In the genomic region with DNA sequence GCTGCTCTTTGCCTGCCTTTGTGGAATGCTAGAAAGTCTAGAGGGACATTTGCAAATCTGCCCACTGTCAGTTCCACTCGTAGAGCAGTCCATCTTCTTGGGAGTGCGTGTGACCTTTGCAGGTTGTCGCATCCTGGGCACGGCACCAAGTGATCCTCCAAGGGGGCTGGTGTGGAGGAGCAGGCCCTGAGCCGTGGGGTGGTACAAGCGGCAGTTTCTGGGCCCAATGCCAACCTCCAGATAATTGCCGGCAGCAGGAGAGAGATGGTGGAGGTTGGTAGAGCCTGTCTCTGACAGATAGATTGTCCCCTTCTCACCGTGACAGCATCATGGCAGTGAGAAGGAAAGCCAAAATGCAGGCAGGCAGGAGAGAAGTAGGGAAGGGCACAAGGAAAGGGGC, we compare ENCODE assay signal across 21 cellular contexts.
A peak's percentile ranks its signal among the peaks of the same experiment; 100 is the strongest.
DNase-seq lines count a peak whose midpoint lies in the region; ATAC-seq and TF ChIP-seq lines count a peak whose summit lies in the region.
"Had no signal": no experiment of that assay in that cellular context is flagged by ENCODE, and none has a peak within 500 bp of the region (broad histone marks: within the 10 kb centered on the region; RNA-seq: fewer than 3 reads in every experiment).

No MANE protein-coding gene starts in this region.

- no peaks in the 10 kb centered on the region for H3K36me3 Mint-ChIP-seq in activated T-cell treated with anti-CD3 and anti-CD28 coated beads, Interleukin-2, amount 50 U/mL, for 72 hours (ENCODE audit: insufficient read depth in 2 of 2)
- H3K36me3 Mint-ChIP-seq: activated naive CD8-positive, alpha-beta T cell treated with anti-CD3 and anti-CD28 coated beads, Interleukin-2, amount 10 ng/mL, durations not matched to agents 7 days and 5 days; CD4-positive, alpha-beta memory T cell; stimulated activated naive B cell treated with anti-CD40 and anti-IgM and Interleukin-4, amounts not matched to agents 10 μg/mL and 1 μg/mL and 100 μg/mL, for 72 hours had no signal

- no peak overlapping the region for H3K27ac Mint-ChIP-seq in activated T-cell treated with anti-CD3 and anti-CD28 coated beads, Interleukin-2, amount 50 U/mL, for 72 hours
- H3K27ac Mint-ChIP-seq: activated naive CD8-positive, alpha-beta T cell treated with anti-CD3 and anti-CD28 coated beads, Interleukin-2, amount 10 ng/mL, durations not matched to agents 7 days and 5 days; CD4-positive, alpha-beta memory T cell; dendritic cell treated with granulocyte-macrophage colony-stimulating factor and Interleukin-4, amounts not matched to agents 40 ng/mL and 50 ng/mL, for 4 days; naive B cell; stimulated activated naive B cell treated with anti-CD40 and anti-IgM and Interleukin-4, amounts not matched to agents 10 μg/mL and 1 μg/mL and 100 μg/mL, for 72 hours had no signal

- DNase-seq in DMS153 (lab: John Stamatoyannopoulos, UW), result peak; percentile 51
- DNase-seq in NCI-H1105 treated with DMSO at 0.1 percent for 48 hours (lab: John Stamatoyannopoulos, UW), result peak; percentile 94
- peak; percentile 68 for DNase-seq in NCI-H2227 treated with DMSO at 0.1 percent for 48 hours (lab: John Stamatoyannopoulos, UW)
- DNase-seq in hippocampal formation (lab: John Stamatoyannopoulos, UW), result no peak
- no peak for DNase-seq in stimulated activated naive CD4-positive, alpha-beta T cell treated with Interleukin-2 at 50 U/mL for 16 hours (lab: John Stamatoyannopoulos, UW)
- DNase-seq in activated T-cell treated with anti-CD3 and anti-CD28 coated beads, Interleukin-2, amount 50 U/mL, for 72 hours, result no peak
- DNase-seq: activated CD4-positive, CD25-positive, alpha-beta regulatory T cell treated with anti-CD3 and anti-CD28 coated beads, Interleukin-2, amount 50 U/mL, for 72 hours; activated naive CD8-positive, alpha-beta T cell treated with anti-CD3 and anti-CD28 coated beads, Interleukin-2, amount 10 ng/mL, durations not matched to agents 7 days and 5 days; brain microvascular endothelial cell; CD4-positive, alpha-beta memory T cell; EL; GM23248; KBM-7; naive B cell; ovary; right lobe of liver; stimulated activated naive B cell treated with anti-CD40 and anti-IgM and Interleukin-4, amounts not matched to agents 10 μg/mL and 1 μg/mL and 100 μg/mL, for 72 hours; SW 1271 had no signal

- H3K27me3 Mint-ChIP-seq in activated T-cell treated with anti-CD3 and anti-CD28 coated beads, Interleukin-2, amount 50 U/mL, for 72 hours (ENCODE audit: low read depth), result peaks cover 21% of the 10 kb centered on the region
- H3K27me3 Mint-ChIP-seq: dendritic cell treated with granulocyte-macrophage colony-stimulating factor and Interleukin-4, amounts not matched to agents 40 ng/mL and 50 ng/mL, for 4 days had no signal

- no peaks in the 10 kb centered on the region for H3K4me1 Mint-ChIP-seq in activated T-cell treated with anti-CD3 and anti-CD28 coated beads, Interleukin-2, amount 50 U/mL, for 72 hours (ENCODE audit: low read depth)
- H3K4me1 Mint-ChIP-seq: activated naive CD8-positive, alpha-beta T cell treated with anti-CD3 and anti-CD28 coated beads, Interleukin-2, amount 10 ng/mL, durations not matched to agents 7 days and 5 days; CD4-positive, alpha-beta memory T cell; naive B cell had no signal

- H3K4me3 Mint-ChIP-seq in activated T-cell treated with anti-CD3 and anti-CD28 coated beads, Interleukin-2, amount 50 U/mL, for 72 hours, result no peak overlapping the region
- H3K4me3 Mint-ChIP-seq: activated naive CD8-positive, alpha-beta T cell treated with anti-CD3 and anti-CD28 coated beads, Interleukin-2, amount 10 ng/mL, durations not matched to agents 7 days and 5 days; CD4-positive, alpha-beta memory T cell; dendritic cell treated with granulocyte-macrophage colony-stimulating factor and Interleukin-4, amounts not matched to agents 40 ng/mL and 50 ng/mL, for 4 days; naive B cell; stimulated activated naive B cell treated with anti-CD40 and anti-IgM and Interleukin-4, amounts not matched to agents 10 μg/mL and 1 μg/mL and 100 μg/mL, for 72 hours had no signal

- ATAC-seq in SK-N-SH treated with all-trans-retinoic acid at 6 μM for 48 hours (peak; percentile 82), GM19328 (IDR thresholded peaks at IDR 0.05; ENCODE audit: unreplicated experiment) (no peak)
- no peak for ATAC-seq in activated T-cell treated with anti-CD3 and anti-CD28 coated beads, Interleukin-2, amount 50 U/mL, for 72 hours (replicated peaks in 1 of 2)
- ATAC-seq: right lobe of liver; stimulated activated naive B cell treated with anti-CD40 and anti-IgM and Interleukin-4, amounts not matched to agents 10 μg/mL and 1 μg/mL and 100 μg/mL, for 72 hours had no signal

- no peaks in the 10 kb centered on the region for H3K9me3 Mint-ChIP-seq in activated T-cell treated with anti-CD3 and anti-CD28 coated beads, Interleukin-2, amount 50 U/mL, for 72 hours
- H3K9me3 Mint-ChIP-seq: activated naive CD8-positive, alpha-beta T cell treated with anti-CD3 and anti-CD28 coated beads, Interleukin-2, amount 10 ng/mL, durations not matched to agents 7 days and 5 days; CD4-positive, alpha-beta memory T cell; dendritic cell treated with granulocyte-macrophage colony-stimulating factor and Interleukin-4, amounts not matched to agents 40 ng/mL and 50 ng/mL, for 4 days; naive B cell; stimulated activated naive B cell treated with anti-CD40 and anti-IgM and Interleukin-4, amounts not matched to agents 10 μg/mL and 1 μg/mL and 100 μg/mL, for 72 hours had no signal

TF ChIP-seq in SK-N-SH treated with all-trans-retinoic acid at 6 μM for 48 hours, 23 proteins besides CTCF, POLR2A, EP300 and RAD21:
- TF ChIP-seq, protein P1, sequence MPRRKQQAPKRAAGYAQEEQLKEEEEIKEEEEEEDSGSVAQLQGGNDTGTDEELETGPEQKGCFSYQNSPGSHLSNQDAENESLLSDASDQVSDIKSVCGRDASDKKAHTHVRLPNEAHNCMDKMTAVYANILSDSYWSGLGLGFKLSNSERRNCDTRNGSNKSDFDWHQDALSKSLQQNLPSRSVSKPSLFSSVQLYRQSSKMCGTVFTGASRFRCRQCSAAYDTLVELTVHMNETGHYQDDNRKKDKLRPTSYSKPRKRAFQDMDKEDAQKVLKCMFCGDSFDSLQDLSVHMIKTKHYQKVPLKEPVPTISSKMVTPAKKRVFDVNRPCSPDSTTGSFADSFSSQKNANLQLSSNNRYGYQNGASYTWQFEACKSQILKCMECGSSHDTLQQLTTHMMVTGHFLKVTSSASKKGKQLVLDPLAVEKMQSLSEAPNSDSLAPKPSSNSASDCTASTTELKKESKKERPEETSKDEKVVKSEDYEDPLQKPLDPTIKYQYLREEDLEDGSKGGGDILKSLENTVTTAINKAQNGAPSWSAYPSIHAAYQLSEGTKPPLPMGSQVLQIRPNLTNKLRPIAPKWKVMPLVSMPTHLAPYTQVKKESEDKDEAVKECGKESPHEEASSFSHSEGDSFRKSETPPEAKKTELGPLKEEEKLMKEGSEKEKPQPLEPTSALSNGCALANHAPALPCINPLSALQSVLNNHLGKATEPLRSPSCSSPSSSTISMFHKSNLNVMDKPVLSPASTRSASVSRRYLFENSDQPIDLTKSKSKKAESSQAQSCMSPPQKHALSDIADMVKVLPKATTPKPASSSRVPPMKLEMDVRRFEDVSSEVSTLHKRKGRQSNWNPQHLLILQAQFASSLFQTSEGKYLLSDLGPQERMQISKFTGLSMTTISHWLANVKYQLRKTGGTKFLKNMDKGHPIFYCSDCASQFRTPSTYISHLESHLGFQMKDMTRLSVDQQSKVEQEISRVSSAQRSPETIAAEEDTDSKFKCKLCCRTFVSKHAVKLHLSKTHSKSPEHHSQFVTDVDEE (CRISPR knock-in tag; IDR thresholded peaks at IDR 0.05), result peak; percentile 74
- no peak for TF ChIP-seq TOX (CRISPR knock-in tag; IDR thresholded peaks at IDR 0.05; ENCODE audit: borderline replicate concordance)

Comparison
In these comparisons a context has a peak if more than half of its experiments do, and no peak if none do; other contexts are left out.
1. DNase-seq: peak in DMS153 (single experiment), NCI-H1105 treated with DMSO at 0.1 percent for 48 hours (single experiment) and NCI-H2227 treated with DMSO at 0.1 percent for 48 hours (single experiment); none in hippocampal formation (0 of 2), stimulated activated naive CD4-positive, alpha-beta T cell treated with Interleukin-2 at 50 U/mL for 16 hours (single experiment) and activated T-cell treated with anti-CD3 and anti-CD28 coated beads, Interleukin-2, amount 50 U/mL, for 72 hours (0 of 2).